In genomic region chr17:79046501-79047280, GRCh38 we compare ENCODE assay signal across 2 cellular contexts.
TF ChIP-seq lines count a peak whose summit lies in the region.

No MANE protein-coding gene starts in this region.

TF ChIP-seq in IMR-90, 13 proteins besides CTCF, POLR2A, EP300 and RAD21:
- TF ChIP-seq, protein P1, sequence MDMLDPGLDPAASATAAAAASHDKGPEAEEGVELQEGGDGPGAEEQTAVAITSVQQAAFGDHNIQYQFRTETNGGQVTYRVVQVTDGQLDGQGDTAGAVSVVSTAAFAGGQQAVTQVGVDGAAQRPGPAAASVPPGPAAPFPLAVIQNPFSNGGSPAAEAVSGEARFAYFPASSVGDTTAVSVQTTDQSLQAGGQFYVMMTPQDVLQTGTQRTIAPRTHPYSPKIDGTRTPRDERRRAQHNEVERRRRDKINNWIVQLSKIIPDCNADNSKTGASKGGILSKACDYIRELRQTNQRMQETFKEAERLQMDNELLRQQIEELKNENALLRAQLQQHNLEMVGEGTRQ (IDR thresholded peaks at IDR 0.05; ENCODE audit: low read depth, low read length) = no peak
- TF ChIP-seq MAZ (IDR thresholded peaks at IDR 0.05; ENCODE audit: borderline replicate concordance, low read depth, low read length) (no peak), RFX5 (IDR thresholded peaks at IDR 0.05; ENCODE audit: low read depth, low read length) (no peak), SMC3 (IDR thresholded peaks at IDR 0.05; ENCODE audit: low read depth, low read length) (no peak)

TF ChIP-seq in K562, 482 proteins besides CTCF, POLR2A, EP300 and RAD21:
- TF ChIP-seq E2F6 (IDR thresholded peaks at IDR 0.05; ENCODE audit: borderline replicate concordance in 1 of 2, extremely low read depth in 1 of 2, insufficient read depth in 1 of 2, insufficient read length in 1 of 2, low read depth in 1 of 2, low read length in 1 of 2, poor library complexity in 1 of 2, severe bottlenecking in 1 of 2) (no peak), SMAD4 (CRISPR knock-in tag; conservative IDR thresholded peaks at IDR 0.05) (no peak), CBFA2T3 (IDR thresholded peaks at IDR 0.05) (peak; percentile 20), NR2C2 (CRISPR knock-in tag; IDR thresholded peaks at IDR 0.05) (no peak), NR2C2 (tag; IDR thresholded peaks at IDR 0.05) (no peak), SFPQ (IDR thresholded peaks at IDR 0.05; ENCODE audit: low read depth, low read length) (no peak), HDAC1 (IDR thresholded peaks at IDR 0.05) (no peak), ZNF263 (CRISPR knock-in tag; IDR thresholded peaks at IDR 0.05; ENCODE audit: borderline replicate concordance) (no peak), ELF4 (CRISPR knock-in tag; IDR thresholded peaks at IDR 0.05) (no peak), CBFA2T2 (conservative IDR thresholded peaks at IDR 0.05) (peak; percentile 14; the same call in 1 of the 2 replicates)
